In the genomic region with DNA sequence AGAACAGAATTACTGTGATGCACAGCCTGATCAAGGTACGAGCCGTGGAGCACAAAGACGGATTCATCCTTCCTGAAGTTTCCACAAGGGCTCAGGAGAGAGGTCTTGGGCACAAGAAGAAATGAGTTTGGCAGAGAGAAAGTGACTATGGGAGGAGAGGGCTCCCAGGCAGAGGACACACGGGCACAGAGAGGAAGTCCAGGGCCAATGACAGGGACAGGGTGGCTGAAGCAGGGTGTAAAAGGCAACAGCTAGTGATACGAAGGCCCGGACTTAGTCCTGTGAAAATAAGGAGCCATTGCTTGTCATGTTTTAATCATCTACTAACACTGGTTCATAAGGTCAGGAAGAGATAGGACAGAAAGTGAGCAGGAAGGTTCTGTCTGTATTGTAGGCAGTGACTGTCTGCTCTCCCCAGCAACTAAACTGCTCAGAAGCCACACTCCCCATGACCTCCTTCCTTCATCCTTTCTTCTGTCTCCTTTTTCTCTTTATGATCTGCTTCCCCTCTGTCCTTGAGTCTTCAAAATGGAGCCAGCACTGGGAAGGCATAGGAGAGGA, we compare ENCODE assay signal across 15 cellular contexts.
"Had no signal": no experiment of that assay in that cellular context is flagged by ENCODE, and none has a peak within 500 bp of the region (broad histone marks: within the 10 kb centered on the region; RNA-seq: fewer than 3 reads in every experiment).

No MANE protein-coding gene starts in this region.

- H3K36me3 ChIP-seq: ovary, uterus had no signal

- ATAC-seq: gastrocnemius medialis, sciatic nerve, SK-N-SH treated with all-trans-retinoic acid at 6 μM for 48 hours had no signal

- H3K27ac ChIP-seq: coronary artery, epithelial cell of prostate, gastrocnemius medialis, ovary, thyroid gland, uterus had no signal

- H3K27me3 ChIP-seq: gastrocnemius medialis, ovary, thyroid gland, uterus had no signal

- H3K4me3 ChIP-seq: coronary artery, gastrocnemius medialis, ovary, thyroid gland, uterus had no signal

- H3K4me1 ChIP-seq: gastrocnemius medialis, uterus had no signal

- DNase-seq: activated CD4-positive, alpha-beta T cell treated with anti-CD3 and anti-CD28 coated beads for 48 hours; activated naive CD4-positive, alpha-beta T cell treated with Interleukin-2 at 50 U/mL for 16 hours; amniotic stem cell; effector CD8-positive, alpha-beta T cell; gastrocnemius medialis; midbrain; ovary; stimulated activated CD4-positive, alpha-beta T cell treated with anti-CD3 and anti-CD28 coated beads, Interleukin-1b, Interleukin-23, amount 100 ng/mL, for 48 hours; T-helper 1 cell; thyroid gland; uterus had no signal

- H3K9me3 ChIP-seq: gastrocnemius medialis, ovary, thyroid gland, uterus had no signal
